Comparison of ENCODE assay signal across 1 cellular context in the genomic region with DNA sequence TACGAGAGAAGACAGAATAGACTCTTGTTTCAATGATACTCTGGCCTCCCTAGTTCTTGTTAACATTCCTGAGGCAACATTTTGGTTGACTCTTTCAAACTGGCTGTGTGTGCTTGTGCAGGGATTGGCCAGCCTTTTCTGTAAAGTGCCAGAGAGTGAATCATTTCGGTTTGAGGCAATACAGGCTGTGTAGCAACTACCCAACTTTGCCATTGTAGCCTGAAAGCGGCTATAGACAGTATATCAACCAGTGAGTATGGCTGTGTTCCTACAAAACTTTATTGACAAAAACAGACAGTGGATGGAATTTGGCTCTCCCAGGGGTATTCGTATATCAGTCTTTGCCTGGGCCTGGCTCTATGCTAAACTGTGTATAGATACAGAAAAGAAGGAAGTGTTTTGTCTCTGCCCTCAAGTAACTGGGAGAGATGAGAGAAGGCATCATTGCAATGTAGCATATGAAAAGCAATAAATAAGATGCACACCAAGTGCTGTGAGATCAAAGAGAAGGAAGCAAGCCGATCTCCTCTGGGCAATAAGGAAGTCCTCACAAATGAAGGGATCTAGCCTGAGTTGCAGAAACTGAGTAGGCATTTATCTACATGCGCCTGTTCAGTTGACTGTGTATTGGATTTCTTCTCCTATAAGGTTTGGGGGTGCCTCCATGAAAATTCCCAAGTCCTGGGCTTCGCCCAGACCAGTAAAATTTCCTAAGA.
A peak's percentile ranks its signal among the peaks of the same experiment; 100 is the strongest.
TF ChIP-seq lines count a peak whose summit lies in the region.

No MANE protein-coding gene starts in this region.

TF ChIP-seq in K562, 482 proteins besides CTCF, POLR2A, EP300 and RAD21 (continued from another document):
- TF ChIP-seq, protein P1, sequence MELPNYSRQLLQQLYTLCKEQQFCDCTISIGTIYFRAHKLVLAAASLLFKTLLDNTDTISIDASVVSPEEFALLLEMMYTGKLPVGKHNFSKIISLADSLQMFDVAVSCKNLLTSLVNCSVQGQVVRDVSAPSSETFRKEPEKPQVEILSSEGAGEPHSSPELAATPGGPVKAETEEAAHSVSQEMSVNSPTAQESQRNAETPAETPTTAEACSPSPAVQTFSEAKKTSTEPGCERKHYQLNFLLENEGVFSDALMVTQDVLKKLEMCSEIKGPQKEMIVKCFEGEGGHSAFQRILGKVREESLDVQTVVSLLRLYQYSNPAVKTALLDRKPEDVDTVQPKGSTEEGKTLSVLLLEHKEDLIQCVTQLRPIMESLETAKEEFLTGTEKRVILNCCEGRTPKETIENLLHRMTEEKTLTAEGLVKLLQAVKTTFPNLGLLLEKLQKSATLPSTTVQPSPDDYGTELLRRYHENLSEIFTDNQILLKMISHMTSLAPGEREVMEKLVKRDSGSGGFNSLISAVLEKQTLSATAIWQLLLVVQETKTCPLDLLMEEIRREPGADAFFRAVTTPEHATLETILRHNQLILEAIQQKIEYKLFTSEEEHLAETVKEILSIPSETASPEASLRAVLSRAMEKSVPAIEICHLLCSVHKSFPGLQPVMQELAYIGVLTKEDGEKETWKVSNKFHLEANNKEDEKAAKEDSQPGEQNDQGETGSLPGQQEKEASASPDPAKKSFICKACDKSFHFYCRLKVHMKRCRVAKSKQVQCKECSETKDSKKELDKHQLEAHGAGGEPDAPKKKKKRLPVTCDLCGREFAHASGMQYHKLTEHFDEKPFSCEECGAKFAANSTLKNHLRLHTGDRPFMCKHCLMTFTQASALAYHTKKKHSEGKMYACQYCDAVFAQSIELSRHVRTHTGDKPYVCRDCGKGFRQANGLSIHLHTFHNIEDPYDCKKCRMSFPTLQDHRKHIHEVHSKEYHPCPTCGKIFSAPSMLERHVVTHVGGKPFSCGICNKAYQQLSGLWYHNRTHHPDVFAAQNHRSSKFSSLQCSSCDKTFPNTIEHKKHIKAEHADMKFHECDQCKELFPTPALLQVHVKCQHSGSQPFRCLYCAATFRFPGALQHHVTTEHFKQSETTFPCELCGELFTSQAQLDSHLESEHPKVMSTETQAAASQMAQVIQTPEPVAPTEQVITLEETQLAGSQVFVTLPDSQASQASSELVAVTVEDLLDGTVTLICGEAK (IDR thresholded peaks at IDR 0.05), result peak; percentile 97
- TF ChIP-seq, protein P1 (CRISPR knock-in tag; IDR thresholded peaks at IDR 0.05), result peak; percentile 95
- TF ChIP-seq CEBPG (CRISPR knock-in tag; IDR thresholded peaks at IDR 0.05) (no peak), CEBPG (tag; conservative IDR thresholded peaks at IDR 0.05 in 1 of 2, IDR thresholded peaks at IDR 0.05 in 1 of 2) (0 out of 4 replicates have a peak, but pooled peaks of 1 of the 2 experiments have one; percentile 13), SPI1 (IDR thresholded peaks at IDR 0.05; ENCODE audit: borderline replicate concordance, low read depth, low read length) (0 out of 2 replicates have a peak, but pooled peaks have one; percentile 42)
